1 cellular context compared by ENCODE assay signal in genomic region chr7:87219545-87220025, GRCh38.
A peak's percentile ranks its signal among the peaks of the same experiment; 100 is the strongest.
TF ChIP-seq lines count a peak whose summit lies in the region.

Gene TMEM243, minus strand, starts transcription at chr7:87219732. Its CDS starts 229 bp downstream, at chr7:87219503.

TF ChIP-seq in GM12878, 131 proteins besides CTCF, POLR2A, EP300 and RAD21 (continued from another document):
- TF ChIP-seq, protein P1, sequence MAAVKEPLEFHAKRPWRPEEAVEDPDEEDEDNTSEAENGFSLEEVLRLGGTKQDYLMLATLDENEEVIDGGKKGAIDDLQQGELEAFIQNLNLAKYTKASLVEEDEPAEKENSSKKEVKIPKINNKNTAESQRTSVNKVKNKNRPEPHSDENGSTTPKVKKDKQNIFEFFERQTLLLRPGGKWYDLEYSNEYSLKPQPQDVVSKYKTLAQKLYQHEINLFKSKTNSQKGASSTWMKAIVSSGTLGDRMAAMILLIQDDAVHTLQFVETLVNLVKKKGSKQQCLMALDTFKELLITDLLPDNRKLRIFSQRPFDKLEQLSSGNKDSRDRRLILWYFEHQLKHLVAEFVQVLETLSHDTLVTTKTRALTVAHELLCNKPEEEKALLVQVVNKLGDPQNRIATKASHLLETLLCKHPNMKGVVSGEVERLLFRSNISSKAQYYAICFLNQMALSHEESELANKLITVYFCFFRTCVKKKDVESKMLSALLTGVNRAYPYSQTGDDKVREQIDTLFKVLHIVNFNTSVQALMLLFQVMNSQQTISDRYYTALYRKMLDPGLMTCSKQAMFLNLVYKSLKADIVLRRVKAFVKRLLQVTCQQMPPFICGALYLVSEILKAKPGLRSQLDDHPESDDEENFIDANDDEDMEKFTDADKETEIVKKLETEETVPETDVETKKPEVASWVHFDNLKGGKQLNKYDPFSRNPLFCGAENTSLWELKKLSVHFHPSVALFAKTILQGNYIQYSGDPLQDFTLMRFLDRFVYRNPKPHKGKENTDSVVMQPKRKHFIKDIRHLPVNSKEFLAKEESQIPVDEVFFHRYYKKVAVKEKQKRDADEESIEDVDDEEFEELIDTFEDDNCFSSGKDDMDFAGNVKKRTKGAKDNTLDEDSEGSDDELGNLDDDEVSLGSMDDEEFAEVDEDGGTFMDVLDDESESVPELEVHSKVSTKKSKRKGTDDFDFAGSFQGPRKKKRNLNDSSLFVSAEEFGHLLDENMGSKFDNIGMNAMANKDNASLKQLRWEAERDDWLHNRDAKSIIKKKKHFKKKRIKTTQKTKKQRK (IDR thresholded peaks at IDR 0.05; ENCODE audit: low read depth, low read length) = no peak
- no peak for TF ChIP-seq CHD4 (IDR thresholded peaks at IDR 0.05)
- peak; percentile 60; the same call in 1 of the 2 replicates for TF ChIP-seq PAX5 (IDR thresholded peaks at IDR 0.05; ENCODE audit: borderline replicate concordance, low read depth, low read length)
- TF ChIP-seq, protein P2, sequence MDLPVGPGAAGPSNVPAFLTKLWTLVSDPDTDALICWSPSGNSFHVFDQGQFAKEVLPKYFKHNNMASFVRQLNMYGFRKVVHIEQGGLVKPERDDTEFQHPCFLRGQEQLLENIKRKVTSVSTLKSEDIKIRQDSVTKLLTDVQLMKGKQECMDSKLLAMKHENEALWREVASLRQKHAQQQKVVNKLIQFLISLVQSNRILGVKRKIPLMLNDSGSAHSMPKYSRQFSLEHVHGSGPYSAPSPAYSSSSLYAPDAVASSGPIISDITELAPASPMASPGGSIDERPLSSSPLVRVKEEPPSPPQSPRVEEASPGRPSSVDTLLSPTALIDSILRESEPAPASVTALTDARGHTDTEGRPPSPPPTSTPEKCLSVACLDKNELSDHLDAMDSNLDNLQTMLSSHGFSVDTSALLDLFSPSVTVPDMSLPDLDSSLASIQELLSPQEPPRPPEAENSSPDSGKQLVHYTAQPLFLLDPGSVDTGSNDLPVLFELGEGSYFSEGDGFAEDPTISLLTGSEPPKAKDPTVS (IDR thresholded peaks at IDR 0.05; ENCODE audit: low read depth, low read length) = no peak
- TF ChIP-seq, protein P3, sequence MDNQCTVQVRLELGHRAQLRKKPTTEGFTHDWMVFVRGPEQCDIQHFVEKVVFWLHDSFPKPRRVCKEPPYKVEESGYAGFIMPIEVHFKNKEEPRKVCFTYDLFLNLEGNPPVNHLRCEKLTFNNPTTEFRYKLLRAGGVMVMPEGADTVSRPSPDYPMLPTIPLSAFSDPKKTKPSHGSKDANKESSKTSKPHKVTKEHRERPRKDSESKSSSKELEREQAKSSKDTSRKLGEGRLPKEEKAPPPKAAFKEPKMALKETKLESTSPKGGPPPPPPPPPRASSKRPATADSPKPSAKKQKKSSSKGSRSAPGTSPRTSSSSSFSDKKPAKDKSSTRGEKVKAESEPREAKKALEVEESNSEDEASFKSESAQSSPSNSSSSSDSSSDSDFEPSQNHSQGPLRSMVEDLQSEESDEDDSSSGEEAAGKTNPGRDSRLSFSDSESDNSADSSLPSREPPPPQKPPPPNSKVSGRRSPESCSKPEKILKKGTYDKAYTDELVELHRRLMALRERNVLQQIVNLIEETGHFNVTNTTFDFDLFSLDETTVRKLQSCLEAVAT (IDR thresholded peaks at IDR 0.05) = no peak; the same call in 1 of the 2 replicates
- TF ChIP-seq, protein P4, sequence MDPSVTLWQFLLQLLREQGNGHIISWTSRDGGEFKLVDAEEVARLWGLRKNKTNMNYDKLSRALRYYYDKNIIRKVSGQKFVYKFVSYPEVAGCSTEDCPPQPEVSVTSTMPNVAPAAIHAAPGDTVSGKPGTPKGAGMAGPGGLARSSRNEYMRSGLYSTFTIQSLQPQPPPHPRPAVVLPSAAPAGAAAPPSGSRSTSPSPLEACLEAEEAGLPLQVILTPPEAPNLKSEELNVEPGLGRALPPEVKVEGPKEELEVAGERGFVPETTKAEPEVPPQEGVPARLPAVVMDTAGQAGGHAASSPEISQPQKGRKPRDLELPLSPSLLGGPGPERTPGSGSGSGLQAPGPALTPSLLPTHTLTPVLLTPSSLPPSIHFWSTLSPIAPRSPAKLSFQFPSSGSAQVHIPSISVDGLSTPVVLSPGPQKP (IDR thresholded peaks at IDR 0.05; ENCODE audit: low read depth, low read length) = no peak
- TF ChIP-seq CHD2 (IDR thresholded peaks at IDR 0.05; ENCODE audit: borderline replicate concordance, low read depth, low read length) = 0 out of 2 replicates have a peak, but pooled peaks have one; percentile 46
- no peak for TF ChIP-seq YBX1 (IDR thresholded peaks at IDR 0.05)
- no peak for TF ChIP-seq NFYA (IDR thresholded peaks at IDR 0.05; ENCODE audit: borderline replicate concordance, low read depth, low read length)
